Comparison of ENCODE assay signal across 1 cellular context in the genomic region with DNA sequence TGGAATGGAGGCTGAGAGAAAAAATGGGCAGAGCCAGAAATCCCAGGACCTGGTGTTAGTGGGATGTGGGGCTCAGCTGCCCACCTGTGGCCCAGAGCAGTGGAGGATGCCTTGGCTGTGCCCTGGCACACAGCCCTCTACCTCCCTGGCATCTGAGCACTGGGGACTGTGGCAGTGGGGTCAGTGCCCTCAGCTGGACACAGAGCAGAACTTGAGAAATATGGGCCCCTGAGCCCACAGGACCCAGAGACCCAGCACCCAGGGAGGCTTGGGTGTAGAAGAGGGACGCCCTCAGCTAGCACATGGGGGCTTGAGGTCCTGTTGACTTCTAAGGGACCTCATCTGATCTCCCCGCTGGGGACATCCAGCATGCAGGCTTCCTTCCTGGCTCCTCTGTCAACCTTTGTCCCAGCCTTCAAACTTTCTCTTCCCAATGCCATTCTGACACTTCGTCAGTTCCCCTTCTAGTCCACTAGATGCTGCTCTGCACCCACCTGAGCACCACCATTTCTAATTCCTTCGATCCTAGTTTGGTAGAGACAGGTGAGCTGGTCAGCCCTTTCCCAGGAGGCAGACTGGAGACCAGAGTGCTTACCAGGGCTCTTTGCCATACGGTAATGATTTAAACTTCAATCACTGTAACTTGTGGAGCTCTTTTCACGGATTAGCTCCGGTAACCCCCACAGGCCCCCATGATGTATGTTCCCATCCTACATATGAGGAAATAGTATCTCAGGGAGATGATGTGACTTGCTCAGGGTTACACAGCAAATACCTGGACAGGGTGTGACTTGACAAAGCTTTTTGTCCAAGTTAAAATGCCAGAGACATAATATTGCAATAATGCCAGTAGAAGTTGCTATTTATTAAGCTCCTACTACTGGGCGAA.
TF ChIP-seq lines count a peak whose summit lies in the region.

No MANE protein-coding gene starts in this region.

TF ChIP-seq in H1, 55 proteins besides CTCF, POLR2A, EP300 and RAD21 (continued from another document):
- TF ChIP-seq, protein P1, sequence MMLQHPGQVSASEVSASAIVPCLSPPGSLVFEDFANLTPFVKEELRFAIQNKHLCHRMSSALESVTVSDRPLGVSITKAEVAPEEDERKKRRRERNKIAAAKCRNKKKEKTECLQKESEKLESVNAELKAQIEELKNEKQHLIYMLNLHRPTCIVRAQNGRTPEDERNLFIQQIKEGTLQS (IDR thresholded peaks at IDR 0.05; ENCODE audit: insufficient read depth, low read depth, low read length), result no peak
- TF ChIP-seq CHD2 (IDR thresholded peaks at IDR 0.05; ENCODE audit: low read length), result no peak
- no peak for TF ChIP-seq SP2 (IDR thresholded peaks at IDR 0.05; ENCODE audit: low read length)
- TF ChIP-seq EZH2 (IDR thresholded peaks at IDR 0.05; ENCODE audit: low read depth, low read length, severe bottlenecking), result no peak
- TF ChIP-seq SIN3A (conservative IDR thresholded peaks at IDR 0.05 in 1 of 2, IDR thresholded peaks at IDR 0.05 in 1 of 2; ENCODE audit: low read depth in 1 of 2, low read length in 2 of 2), result peak in 1 of 2 experiments; percentile 70; a peak in 1 of 4 replicates
- no peak for TF ChIP-seq POU5F1 (IDR thresholded peaks at IDR 0.05; ENCODE audit: low read depth, low read length)
TF ChIP-seq in H1: peak in this region for 3.
